In the genomic region with DNA sequence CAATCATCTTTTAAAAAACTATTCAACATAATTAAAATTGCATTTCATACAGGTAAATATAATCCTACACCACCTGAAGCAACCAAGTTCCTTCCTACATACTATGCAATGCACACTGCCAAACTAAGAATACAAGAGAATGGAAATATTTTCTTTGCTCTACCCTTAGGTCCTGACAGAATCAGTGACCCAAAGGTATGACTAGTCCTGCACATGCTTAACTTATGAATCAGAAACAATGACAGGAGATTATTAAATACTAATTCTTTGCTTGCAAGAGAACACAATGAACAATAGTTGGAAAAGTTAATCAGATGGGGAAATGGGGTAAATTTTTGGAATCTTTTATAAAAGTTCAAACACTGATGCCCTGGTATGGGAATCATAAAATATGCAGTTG, we compare ENCODE assay signal across 4 cellular contexts.
TF ChIP-seq lines count a peak whose summit lies in the region.

No MANE protein-coding gene starts in this region.

TF ChIP-seq in SK-N-SH, 30 proteins besides CTCF, POLR2A, EP300 and RAD21:
- TF ChIP-seq FOSL2 (IDR thresholded peaks at IDR 0.05; ENCODE audit: borderline replicate concordance, low read depth) (0 out of 2 replicates have a peak, but pooled peaks have one; percentile 16), ELF1 (IDR thresholded peaks at IDR 0.05) (no peak)
TF ChIP-seq in SK-N-SH: peak in this region for 1.

TF ChIP-seq in SK-N-SH treated with all-trans-retinoic acid at 6 μM for 48 hours, 23 proteins besides CTCF, POLR2A, EP300 and RAD21:
- TF ChIP-seq, protein P1, sequence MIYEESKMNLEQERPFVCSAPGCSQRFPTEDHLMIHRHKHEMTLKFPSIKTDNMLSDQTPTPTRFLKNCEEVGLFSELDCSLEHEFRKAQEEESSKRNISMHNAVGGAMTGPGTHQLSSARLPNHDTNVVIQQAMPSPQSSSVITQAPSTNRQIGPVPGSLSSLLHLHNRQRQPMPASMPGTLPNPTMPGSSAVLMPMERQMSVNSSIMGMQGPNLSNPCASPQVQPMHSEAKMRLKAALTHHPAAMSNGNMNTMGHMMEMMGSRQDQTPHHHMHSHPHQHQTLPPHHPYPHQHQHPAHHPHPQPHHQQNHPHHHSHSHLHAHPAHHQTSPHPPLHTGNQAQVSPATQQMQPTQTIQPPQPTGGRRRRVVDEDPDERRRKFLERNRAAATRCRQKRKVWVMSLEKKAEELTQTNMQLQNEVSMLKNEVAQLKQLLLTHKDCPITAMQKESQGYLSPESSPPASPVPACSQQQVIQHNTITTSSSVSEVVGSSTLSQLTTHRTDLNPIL (CRISPR knock-in tag; IDR thresholded peaks at IDR 0.05; ENCODE audit: low read depth) = no peak
- TF ChIP-seq ZNF70 (CRISPR knock-in tag; IDR thresholded peaks at IDR 0.05) (no peak), OSR1 (CRISPR knock-in tag; IDR thresholded peaks at IDR 0.05) (no peak), BACH2 (CRISPR knock-in tag; IDR thresholded peaks at IDR 0.05; ENCODE audit: borderline replicate concordance) (no peak), TCF4 (CRISPR knock-in tag; IDR thresholded peaks at IDR 0.05; ENCODE audit: borderline replicate concordance) (no peak), RARB (CRISPR knock-in tag; IDR thresholded peaks at IDR 0.05) (no peak)
- TF ChIP-seq, protein P2, sequence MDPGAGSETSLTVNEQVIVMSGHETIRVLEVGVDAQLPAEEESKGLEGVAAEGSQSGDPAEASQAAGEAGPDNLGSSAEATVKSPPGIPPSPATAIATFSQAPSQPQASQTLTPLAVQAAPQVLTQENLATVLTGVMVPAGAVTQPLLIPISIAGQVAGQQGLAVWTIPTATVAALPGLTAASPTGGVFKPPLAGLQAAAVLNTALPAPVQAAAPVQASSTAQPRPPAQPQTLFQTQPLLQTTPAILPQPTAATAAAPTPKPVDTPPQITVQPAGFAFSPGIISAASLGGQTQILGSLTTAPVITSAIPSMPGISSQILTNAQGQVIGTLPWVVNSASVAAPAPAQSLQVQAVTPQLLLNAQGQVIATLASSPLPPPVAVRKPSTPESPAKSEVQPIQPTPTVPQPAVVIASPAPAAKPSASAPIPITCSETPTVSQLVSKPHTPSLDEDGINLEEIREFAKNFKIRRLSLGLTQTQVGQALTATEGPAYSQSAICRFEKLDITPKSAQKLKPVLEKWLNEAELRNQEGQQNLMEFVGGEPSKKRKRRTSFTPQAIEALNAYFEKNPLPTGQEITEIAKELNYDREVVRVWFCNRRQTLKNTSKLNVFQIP (CRISPR knock-in tag; IDR thresholded peaks at IDR 0.05; ENCODE audit: borderline replicate concordance, low read depth) = no peak

TF ChIP-seq in endothelial cell of umbilical vein, 7 proteins besides CTCF, POLR2A, EP300 and RAD21:
- TF ChIP-seq JUN (IDR thresholded peaks at IDR 0.05; ENCODE audit: borderline replicate concordance, insufficient read depth, insufficient read length, low read depth) (peak; percentile 74), POLR2AphosphoS5 (IDR thresholded peaks at IDR 0.05; ENCODE audit: insufficient read depth, low read depth, low read length) (no peak)

TF ChIP-seq in GM23338, 12 proteins besides CTCF, POLR2A, EP300 and RAD21:
- TF ChIP-seq, protein P3, sequence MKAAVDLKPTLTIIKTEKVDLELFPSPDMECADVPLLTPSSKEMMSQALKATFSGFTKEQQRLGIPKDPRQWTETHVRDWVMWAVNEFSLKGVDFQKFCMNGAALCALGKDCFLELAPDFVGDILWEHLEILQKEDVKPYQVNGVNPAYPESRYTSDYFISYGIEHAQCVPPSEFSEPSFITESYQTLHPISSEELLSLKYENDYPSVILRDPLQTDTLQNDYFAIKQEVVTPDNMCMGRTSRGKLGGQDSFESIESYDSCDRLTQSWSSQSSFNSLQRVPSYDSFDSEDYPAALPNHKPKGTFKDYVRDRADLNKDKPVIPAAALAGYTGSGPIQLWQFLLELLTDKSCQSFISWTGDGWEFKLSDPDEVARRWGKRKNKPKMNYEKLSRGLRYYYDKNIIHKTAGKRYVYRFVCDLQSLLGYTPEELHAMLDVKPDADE (IDR thresholded peaks at IDR 0.05) = no peak
